In the genomic region with DNA sequence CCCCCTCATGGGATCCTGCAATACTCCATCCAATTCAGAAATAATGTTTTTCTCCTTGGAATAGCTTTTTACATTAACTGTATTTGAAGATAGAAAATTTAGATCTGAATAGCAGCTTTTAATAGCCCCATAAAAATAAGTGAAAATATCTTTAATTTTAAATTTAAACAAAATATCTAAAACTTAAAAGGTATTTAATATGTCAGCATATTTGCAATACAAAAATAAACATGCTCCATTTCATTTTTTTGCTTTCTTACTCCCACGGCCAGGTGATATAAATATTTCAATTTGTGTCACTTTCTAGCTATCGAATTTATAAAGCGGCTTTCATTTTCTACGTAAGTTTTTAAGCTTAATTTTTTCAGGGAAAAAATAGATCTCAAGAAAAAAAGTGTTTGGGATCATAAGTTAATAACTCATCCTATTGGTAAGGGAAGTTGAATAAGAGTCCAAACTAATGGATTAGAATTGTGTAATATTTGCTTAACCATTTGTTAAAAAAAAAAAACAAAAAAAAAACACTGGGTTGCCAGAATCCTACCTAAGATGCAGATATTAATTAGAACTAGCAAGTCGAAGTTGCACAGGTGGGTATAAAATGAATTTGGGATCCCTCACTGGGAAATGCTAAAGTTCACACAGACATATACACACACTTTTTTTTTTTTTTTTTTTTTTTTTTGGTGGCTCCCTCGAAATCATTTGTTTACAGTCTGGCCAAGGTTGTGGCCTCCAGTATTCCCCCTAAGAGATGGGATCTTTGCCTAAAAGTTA, we compare ENCODE assay signal across 8 cellular contexts. TPM values are rescaled to one million over a fixed set of nuclear protein-coding genes. Genes with fewer than 3 reads are reported as not detected.
A peak's percentile ranks its signal among the peaks of the same experiment; 100 is the strongest.
DNase-seq lines count a peak whose midpoint lies in the region; ATAC-seq and TF ChIP-seq lines count a peak whose summit lies in the region.

No MANE protein-coding gene starts in this region.

- no peaks in the 10 kb centered on the region for H3K9me3 ChIP-seq in suprapubic skin

- DNase-seq in T-helper 1 cell = no peak
- DNase-seq in activated naive CD8-positive, alpha-beta T cell treated with anti-CD3 and anti-CD28 coated beads, Interleukin-2, amount 10 ng/mL, durations not matched to agents 7 days and 5 days = no peak
- no peak for DNase-seq in kidney epithelial cell (ENCODE audit: low read depth)
- no peak for DNase-seq in suprapubic skin (ENCODE audit: low spot score in 2 of 2)
- DNase-seq in ureter (ENCODE audit: low spot score) = no peak
- no peak for DNase-seq in NCI-H1694 (lab: John Stamatoyannopoulos, UW)
- no peak for DNase-seq in A172 (ENCODE audit: low spot score)

- H3K36me3 Mint-ChIP-seq in T-helper 1 cell treated with Interleukin-12 subunit alpha and Interleukin-12 subunit beta and Interleukin-4 antibody, amounts not matched to agents 30 μg/mL and 1 μg/mL, for 36 hours (ENCODE audit: low read depth) = peaks cover 26% of the 10 kb centered on the region
- peaks cover 18% of the 10 kb centered on the region for H3K36me3 Mint-ChIP-seq in activated naive CD8-positive, alpha-beta T cell treated with anti-CD3 and anti-CD28 coated beads, Interleukin-2, amount 10 ng/mL, durations not matched to agents 7 days and 5 days

- no peaks in the 10 kb centered on the region for H3K27me3 ChIP-seq in kidney epithelial cell (ENCODE audit: control insufficient read depth, insufficient read depth, low read length)
- H3K27me3 ChIP-seq in suprapubic skin = no peaks in the 10 kb centered on the region

- 46% methylated on average over 6 of the region's 6 CpGs for WGBS in suprapubic skin

- peak overlapping the region; percentile 99 for H3K27ac Mint-ChIP-seq in T-helper 1 cell treated with Interleukin-12 subunit alpha and Interleukin-12 subunit beta and Interleukin-4 antibody, amounts not matched to agents 30 μg/mL and 1 μg/mL, for 36 hours
- H3K27ac Mint-ChIP-seq in activated naive CD8-positive, alpha-beta T cell treated with anti-CD3 and anti-CD28 coated beads, Interleukin-2, amount 10 ng/mL, durations not matched to agents 7 days and 5 days = peak overlapping the region; percentile 95

- POLR2A ChIA-PET in activated naive CD8-positive, alpha-beta T cell treated with anti-CD3 and anti-CD28 coated beads, Interleukin-2, amount 10 ng/mL, durations not matched to agents 7 days and 5 days (lab: Charles Lee) = interaction anchor here (0.6 to 8.7 kb wide), 23 partner anchors 10 to 1172 kb away, joined by 3 to 231 read pairs (median 6); a partner anchor contains a TSS

- H3K4me1 ChIP-seq in suprapubic skin = peaks cover 47% of the 10 kb centered on the region

- no peak for TF ChIP-seq POLR2A in suprapubic skin (IDR thresholded peaks at IDR 0.05)

- peak overlapping the region; percentile 35 for H3K4me3 ChIP-seq in kidney epithelial cell (ENCODE audit: low read depth, low read length)
- H3K4me3 ChIP-seq in suprapubic skin = peak overlapping the region; percentile 65

- no peaks in the 10 kb centered on the region for H3K9me3 Mint-ChIP-seq in T-helper 1 cell treated with Interleukin-12 subunit alpha and Interleukin-12 subunit beta and Interleukin-4 antibody, amounts not matched to agents 30 μg/mL and 1 μg/mL, for 36 hours
- H3K9me3 Mint-ChIP-seq in activated naive CD8-positive, alpha-beta T cell treated with anti-CD3 and anti-CD28 coated beads, Interleukin-2, amount 10 ng/mL, durations not matched to agents 7 days and 5 days = no peaks in the 10 kb centered on the region

- TF ChIP-seq CTCF in kidney epithelial cell (IDR thresholded peaks at IDR 0.05; ENCODE audit: insufficient read depth, low read length, poor library complexity, severe bottlenecking) (no peak), suprapubic skin (IDR thresholded peaks at IDR 0.05) (no peak)

- peak overlapping the region; percentile 95 for H3K4me3 Mint-ChIP-seq in T-helper 1 cell treated with Interleukin-12 subunit alpha and Interleukin-12 subunit beta and Interleukin-4 antibody, amounts not matched to agents 30 μg/mL and 1 μg/mL, for 36 hours
- H3K4me3 Mint-ChIP-seq in activated naive CD8-positive, alpha-beta T cell treated with anti-CD3 and anti-CD28 coated beads, Interleukin-2, amount 10 ng/mL, durations not matched to agents 7 days and 5 days = peak overlapping the region; percentile 86

- H3K27ac ChIP-seq in suprapubic skin = peak overlapping the region; percentile 99

- no peak for TF ChIP-seq EP300 in suprapubic skin (IDR thresholded peaks at IDR 0.05)

- H3K4me1 Mint-ChIP-seq in T-helper 1 cell treated with Interleukin-12 subunit alpha and Interleukin-12 subunit beta and Interleukin-4 antibody, amounts not matched to agents 30 μg/mL and 1 μg/mL, for 36 hours (ENCODE audit: low read depth) = peaks cover 34% of the 10 kb centered on the region
- peaks cover 29% of the 10 kb centered on the region for H3K4me1 Mint-ChIP-seq in activated naive CD8-positive, alpha-beta T cell treated with anti-CD3 and anti-CD28 coated beads, Interleukin-2, amount 10 ng/mL, durations not matched to agents 7 days and 5 days

- H3K36me3 ChIP-seq in kidney epithelial cell (ENCODE audit: control insufficient read depth, insufficient read depth, low read length) = no peaks in the 10 kb centered on the region
- H3K36me3 ChIP-seq in suprapubic skin = no peaks in the 10 kb centered on the region

- no peak for ATAC-seq in activated naive CD8-positive, alpha-beta T cell treated with anti-CD3 and anti-CD28 coated beads, Interleukin-2, amount 10 ng/mL, durations not matched to agents 7 days and 5 days (ENCODE audit: low read depth)

- H3K27me3 Mint-ChIP-seq in T-helper 1 cell treated with Interleukin-12 subunit alpha and Interleukin-12 subunit beta and Interleukin-4 antibody, amounts not matched to agents 30 μg/mL and 1 μg/mL, for 36 hours (ENCODE audit: low read depth) = no peaks in the 10 kb centered on the region
- no peaks in the 10 kb centered on the region for H3K27me3 Mint-ChIP-seq in activated naive CD8-positive, alpha-beta T cell treated with anti-CD3 and anti-CD28 coated beads, Interleukin-2, amount 10 ng/mL, durations not matched to agents 7 days and 5 days

RNA-seq across cellular contexts. Expression of a gene that starts 47.6 kb away (rescaled TPM):
- total RNA-seq in activated naive CD8-positive, alpha-beta T cell treated with anti-CD3 and anti-CD28 coated beads, Interleukin-2, amount 10 ng/mL, durations not matched to agents 7 days and 5 days = 100 to 1,000 TPM; 369 to 382 TPM
- total RNA-seq in kidney epithelial cell (59.9 and 79.6 TPM in 2 replicates), suprapubic skin (100 to 1,000 TPM; 104 to 149 (median 119) TPM), ureter (155 TPM)
- 87.4 and 106 TPM in 2 replicates for total RNA-seq in A172 (2014; rRNA removed; shearing (Covaris generic))
